In genomic region chrX:13257223-13258051, GRCh38 we compare ENCODE assay signal across 13 cellular contexts.
A peak's percentile ranks its signal among the peaks of the same experiment; 100 is the strongest.
DNase-seq lines count a peak whose midpoint lies in the region; ATAC-seq and TF ChIP-seq lines count a peak whose summit lies in the region.
"Had no signal": no experiment of that assay in that cellular context is flagged by ENCODE, and none has a peak within 500 bp of the region (broad histone marks: within the 10 kb centered on the region; RNA-seq: fewer than 3 reads in every experiment).

No MANE protein-coding gene starts in this region.

- DNase-seq in GDM1 (lab: John Stamatoyannopoulos, UW) = peak; percentile 0
- DNase-seq in T1000 (lab: John Stamatoyannopoulos, UW) = no peak
- DNase-seq in hippocampal formation (lab: John Stamatoyannopoulos, UW) = no peak
- DNase-seq in HCEC 1CT = no peak
- no peak for DNase-seq in DMS 273 treated with DMSO at 0.1 percent for 48 hours (lab: John Stamatoyannopoulos, UW)
- DNase-seq: activated CD4-positive, alpha-beta T cell treated with anti-CD3 and anti-CD28 coated beads for 1 hour; hypothalamus; naive thymus-derived CD4-positive, alpha-beta T cell; NCI-H1694 had no signal

- ATAC-seq in GM19372 (IDR thresholded peaks at IDR 0.05; ENCODE audit: low read depth, unreplicated experiment) = peak; percentile 48
- ATAC-seq in HG03039 (IDR thresholded peaks at IDR 0.05; ENCODE audit: unreplicated experiment) = peak; percentile 40
- ATAC-seq: naive thymus-derived CD4-positive, alpha-beta T cell had no signal

- peaks cover 5% of the 10 kb centered on the region; the same call in 1 of the 2 replicates for H3K9me3 ChIP-seq in SU-DHL-6 (ENCODE audit: insufficient read depth, low read length)
- H3K9me3 ChIP-seq: suprapubic skin had no signal

- H4K20me1 ChIP-seq in SU-DHL-6 (ENCODE audit: low read depth, low read length) = no peaks in the 10 kb centered on the region

- H3K27ac ChIP-seq in SU-DHL-6 (ENCODE audit: low read depth, low read length) = peak overlapping the region; percentile 93
- H3K27ac ChIP-seq: suprapubic skin had no signal

- no peak overlapping the region for H3K4me3 ChIP-seq in SU-DHL-6 (ENCODE audit: insufficient read depth, low read length, poor library complexity, severe bottlenecking)
- H3K4me3 ChIP-seq: suprapubic skin had no signal

- TF ChIP-seq CTCF in SU-DHL-6 (IDR thresholded peaks at IDR 0.05; ENCODE audit: insufficient read depth, low read length, poor library complexity, severe bottlenecking) = no peak

- H2AFZ ChIP-seq in SU-DHL-6 (ENCODE audit: low read depth, low read length, severe bottlenecking) = no peak overlapping the region

- no peaks in the 10 kb centered on the region for H3K9me2 ChIP-seq in SU-DHL-6 (replicated peaks; ENCODE audit: insufficient read depth, low read length)

- no peaks in the 10 kb centered on the region for H3K27me3 ChIP-seq in SU-DHL-6 (ENCODE audit: low read length)
- H3K27me3 ChIP-seq: suprapubic skin had no signal

- no peaks in the 10 kb centered on the region for H3K79me2 ChIP-seq in SU-DHL-6 (ENCODE audit: insufficient read depth, low read length)

- peak overlapping the region; percentile 43; the same call in 1 of the 2 replicates for H3K9ac ChIP-seq in SU-DHL-6 (ENCODE audit: low read length)

- H3K36me3 ChIP-seq in SU-DHL-6 (ENCODE audit: low read length) = no peaks in the 10 kb centered on the region
- H3K36me3 ChIP-seq: suprapubic skin had no signal

- peaks cover 12% of the 10 kb centered on the region; the same call in 1 of the 2 replicates for H3F3A ChIP-seq in SU-DHL-6 (ENCODE audit: insufficient read depth)

- peak overlapping the region; percentile 52 for H3K4me2 ChIP-seq in SU-DHL-6 (ENCODE audit: low read depth, low read length, poor library complexity, severe bottlenecking)
